7 cellular contexts compared by ENCODE assay signal in the genomic region with DNA sequence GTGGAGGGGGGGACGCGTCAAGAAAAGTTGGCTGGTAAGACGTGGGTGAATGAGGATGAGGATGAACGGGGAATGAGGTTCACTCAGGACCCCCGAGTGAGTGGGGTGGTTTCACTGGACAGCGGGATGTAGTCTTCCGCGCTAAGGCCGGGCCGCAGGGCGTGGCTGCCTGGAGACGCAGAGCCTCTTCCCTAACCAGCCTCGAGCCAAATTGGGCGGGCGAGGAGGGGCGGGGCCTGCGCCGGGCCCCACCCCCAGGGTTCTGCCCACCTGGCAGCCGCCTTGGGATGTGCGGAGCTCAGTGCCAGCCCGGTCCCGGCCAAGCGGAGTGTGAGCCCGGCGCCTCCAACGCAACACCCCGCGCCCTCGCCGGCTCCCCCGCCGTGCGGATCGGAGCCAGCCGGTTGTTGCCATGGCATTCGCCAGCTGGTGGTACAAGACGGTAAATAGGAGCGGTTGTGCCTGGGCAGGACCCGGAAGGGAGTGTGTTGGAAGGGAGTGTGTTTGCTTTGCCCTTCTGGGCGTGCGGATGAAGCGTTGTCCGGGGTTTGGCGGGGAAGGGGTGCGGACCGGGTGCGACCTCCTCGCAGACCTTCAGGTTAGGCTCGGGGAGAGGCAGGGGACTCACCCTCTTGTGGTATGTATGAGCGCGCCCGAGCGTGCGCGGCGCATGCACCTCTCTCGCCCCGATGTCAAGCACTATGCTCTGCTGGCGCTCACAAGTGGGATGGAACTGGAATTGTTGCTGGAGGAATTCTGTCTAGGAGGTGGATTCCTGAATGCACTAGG. TPM values are rescaled to one million over a fixed set of nuclear protein-coding genes. Genes with fewer than 3 reads are reported as not detected.
DNase-seq lines count a peak whose midpoint lies in the region; ATAC-seq, FAIRE-seq and TF ChIP-seq lines count a peak whose summit lies in the region.

No MANE protein-coding gene starts in this region.

- peak; percentile 88 for FAIRE-seq in GM18507 (lab: Jason Lieb, UNC)

- H3K4me2 ChIP-seq in skeletal muscle satellite cell (ENCODE audit: low read length) = peak overlapping the region; percentile 92

- peak overlapping the region; percentile 84 for H3K4me3 ChIP-seq in brain microvascular endothelial cell (ENCODE audit: low read depth, low read length)
- peak overlapping the region; percentile 87 for H3K4me3 ChIP-seq in iPS-18a (ENCODE audit: low read length)
- peak overlapping the region; percentile 94 for H3K4me3 ChIP-seq in skeletal muscle satellite cell (ENCODE audit: low read length)

- H3K9ac ChIP-seq in iPS-18a (ENCODE audit: low read length) (peak overlapping the region; percentile 30), skeletal muscle satellite cell (ENCODE audit: low read depth, low read length) (peak overlapping the region; percentile 95)

- peak; percentile 25 for TF ChIP-seq CTCF in brain microvascular endothelial cell (IDR thresholded peaks at IDR 0.05; ENCODE audit: low read depth, low read length, missing control alignments)

- DNase-seq in GM18507 (ENCODE audit: extremely low spot score, insufficient read length, low read depth) = peak; percentile 81
- peak; percentile 64 for DNase-seq in NCI-H146 treated with DMSO at 0.1 percent for 48 hours (lab: John Stamatoyannopoulos, UW; ENCODE audit: unreplicated experiment)
- peak; percentile 70 for DNase-seq in UCSD-AML1 (lab: John Stamatoyannopoulos, UW; ENCODE audit: unreplicated experiment)
- DNase-seq in brain microvascular endothelial cell = peak; percentile 72

- H3K36me3 ChIP-seq in brain microvascular endothelial cell (replicated peaks) = no peaks in the 10 kb centered on the region
- H3K36me3 ChIP-seq in iPS-18a (ENCODE audit: control insufficient read depth, low read depth, low read length) = no peaks in the 10 kb centered on the region
- no peaks in the 10 kb centered on the region for H3K36me3 ChIP-seq in skeletal muscle satellite cell (ENCODE audit: insufficient read depth, low read length)

- H3K9me3 ChIP-seq in iPS-18a (ENCODE audit: control insufficient read depth, low read depth, low read length) (no peaks in the 10 kb centered on the region), skeletal muscle satellite cell (replicated peaks; ENCODE audit: low read length) (no peaks in the 10 kb centered on the region)

- H3K27me3 ChIP-seq in brain microvascular endothelial cell (replicated peaks) (no peaks in the 10 kb centered on the region), iPS-18a (ENCODE audit: control insufficient read depth, insufficient read depth, low read length) (peaks cover 46% of the 10 kb centered on the region), skeletal muscle satellite cell (ENCODE audit: control insufficient read depth, insufficient read depth, low read length) (no peaks in the 10 kb centered on the region)

- in situ Hi-C loops in brain microvascular endothelial cell (cut with HindIII; ENCODE audit: low pct_ligation_motif_present, low sequenced_read_pairs) = no loop called here

- H3K27ac ChIP-seq in brain microvascular endothelial cell = peak overlapping the region; percentile 85
- no peak overlapping the region for H3K27ac ChIP-seq in iPS-18a (ENCODE audit: low read length)

- ATAC-seq in HG02870 (IDR thresholded peaks at IDR 0.05; ENCODE audit: unreplicated experiment) = peak; percentile 70

- H3K4me1 ChIP-seq in iPS-18a (ENCODE audit: control insufficient read depth, low read depth, low read length) (no peaks in the 10 kb centered on the region), skeletal muscle satellite cell (ENCODE audit: control insufficient read depth, insufficient read depth, low read length) (peaks cover 11% of the 10 kb centered on the region)

RNA-seq across cellular contexts. Expression of a gene that starts 0.7 kb away (rescaled TPM):
- total RNA-seq in skeletal muscle satellite cell (2012; rRNA removed) = 169 and 215 TPM in 2 replicates
